In genomic region chr18:35042389-35043066, GRCh38 we compare ENCODE assay signal across 8 cellular contexts. TPM values are rescaled to one million over a fixed set of nuclear protein-coding genes. Genes with fewer than 3 reads are reported as not detected.
A peak's percentile ranks its signal among the peaks of the same experiment; 100 is the strongest.
DNase-seq lines count a peak whose midpoint lies in the region; FAIRE-seq and TF ChIP-seq lines count a peak whose summit lies in the region.

No MANE protein-coding gene starts in this region.

- H3K4me3 ChIP-seq in MM.1S (ENCODE audit: low read length), result peak overlapping the region; percentile 95
- peak overlapping the region in 1 of 2 donors; percentile 92 for H3K4me3 ChIP-seq in muscle layer of colon (ENCODE audit: low read depth in 1 of 2, low read length in 2 of 2)

- no peaks in the 10 kb centered on the region for H4K20me1 ChIP-seq in MM.1S (ENCODE audit: insufficient read depth, low read length)

- H3K27me3 ChIP-seq in MM.1S (replicated peaks; ENCODE audit: insufficient read depth, low read length) (no peaks in the 10 kb centered on the region), muscle layer of colon (ENCODE audit: control insufficient read depth in 1 of 2, insufficient read depth in 2 of 2, low read length in 2 of 2) (no peaks in the 10 kb centered on the region)

- H3K4me1 Mint-ChIP-seq in chondrocyte (ENCODE audit: low read depth), result peaks cover 43% of the 10 kb centered on the region

- H3K36me3 ChIP-seq in MM.1S (replicated peaks; ENCODE audit: insufficient read depth, low read length) (no peaks in the 10 kb centered on the region), muscle layer of colon (ENCODE audit: insufficient read depth, low read length) (no peaks in the 10 kb centered on the region)

- H3K27me3 Mint-ChIP-seq in chondrocyte (ENCODE audit: low read depth), result no peaks in the 10 kb centered on the region

- H3K27ac ChIP-seq in MM.1S (ENCODE audit: low read length) (peak overlapping the region; percentile 76; the same call in 1 of the 2 replicates), muscle layer of colon (ENCODE audit: low read depth, low read length) (no peak overlapping the region)

- peak overlapping the region; percentile 95 for H3K4me3 Mint-ChIP-seq in chondrocyte (ENCODE audit: unreplicated experiment)

- no peak for TF ChIP-seq POLR2A in GM12891 (IDR thresholded peaks at IDR 0.05; ENCODE audit: low read depth, low read length)

- peaks cover 18% of the 10 kb centered on the region for H3F3A ChIP-seq in MM.1S (ENCODE audit: insufficient read depth, low read length)

- FAIRE-seq in GM12891 (lab: Jason Lieb, UNC), result peak; percentile 79

- no peaks in the 10 kb centered on the region for H3K9me3 ChIP-seq in MM.1S (replicated peaks; ENCODE audit: insufficient read depth, low read length)
- no peaks in the 10 kb centered on the region for H3K9me3 ChIP-seq in muscle layer of colon (ENCODE audit: low read length)

- no peak for DNase-seq in GM12891 (ENCODE audit: insufficient read length, low spot score)
- DNase-seq in MM.1S, result peak; percentile 31
- DNase-seq in chondrocyte (ENCODE audit: low spot score), result no peak
- DNase-seq in AG08395 (ENCODE audit: low spot score), result no peak
- DNase-seq in activated CD4-positive, alpha-beta T cell treated with anti-CD3 and anti-CD28 coated beads for 1 hour, result no peak
- DNase-seq in A172 (ENCODE audit: low spot score), result no peak
- DNase-seq in NCI-H345 treated with DMSO at 0.1 percent for 48 hours (lab: John Stamatoyannopoulos, UW; ENCODE audit: unreplicated experiment), result no peak

- peaks cover 34% of the 10 kb centered on the region for H3K79me2 ChIP-seq in MM.1S (ENCODE audit: low read length)

- H3K9me3 Mint-ChIP-seq in chondrocyte (ENCODE audit: low read depth), result no peaks in the 10 kb centered on the region

- H3K36me3 Mint-ChIP-seq in chondrocyte (ENCODE audit: low read depth), result no peaks in the 10 kb centered on the region

- H3K9ac ChIP-seq in MM.1S (ENCODE audit: low read length), result peak overlapping the region; percentile 88; the same call in 1 of the 2 replicates
- peak overlapping the region; percentile 37 for H3K9ac ChIP-seq in muscle layer of colon (ENCODE audit: low read length)

- H2AFZ ChIP-seq in MM.1S (ENCODE audit: low read length), result peak overlapping the region; percentile 91; the same call in 1 of the 2 replicates

- H3K4me2 ChIP-seq in MM.1S (ENCODE audit: low read depth, low read length), result peak overlapping the region; percentile 83

- H3K27ac Mint-ChIP-seq in chondrocyte (ENCODE audit: unreplicated experiment), result peak overlapping the region; percentile 43

- H3K4me1 ChIP-seq in MM.1S (ENCODE audit: low read length) (peaks cover 17% of the 10 kb centered on the region), muscle layer of colon (ENCODE audit: insufficient read depth, low read length) (peaks cover 29% of the 10 kb centered on the region)

- H3K9me2 ChIP-seq in MM.1S (replicated peaks; ENCODE audit: insufficient read depth, low read length), result no peaks in the 10 kb centered on the region

- no peak for TF ChIP-seq CTCF in MM.1S (IDR thresholded peaks at IDR 0.05; ENCODE audit: low read length)
- no peak for TF ChIP-seq CTCF in chondrocyte (IDR thresholded peaks at IDR 0.05)

TF ChIP-seq in GM12891, 5 proteins besides CTCF, POLR2A, EP300 and RAD21:
- TF ChIP-seq POLR2AphosphoS5 (IDR thresholded peaks at IDR 0.05; ENCODE audit: low read depth, low read length), result no peak
- TF ChIP-seq SPI1 (IDR thresholded peaks at IDR 0.05; ENCODE audit: low read depth, low read length), result no peak
- no peak for TF ChIP-seq POU2F2 (IDR thresholded peaks at IDR 0.05; ENCODE audit: low read depth, low read length)
TF ChIP-seq in GM12891: peak in this region for 0.

RNA-seq across cellular contexts. Expression of gene MAPRE2, which starts 1.3 kb away (rescaled TPM):
- 12.3 TPM for polyA plus RNA-seq in GM12891 (2012; ENCODE audit: low read depth, missing spikeins)
- 23.4 to 30.3 TPM (median 26.0 TPM) in 3 replicates for total RNA-seq in chondrocyte
- 23.1 and 33.5 TPM in 2 replicates for total RNA-seq in A172 (2014; rRNA removed; shearing (Covaris generic))
